ENCODE assay signal across 13 cellular contexts in genomic region chr5:178241259-178241658, GRCh38. TPM values are rescaled to one million over a fixed set of nuclear protein-coding genes. Genes with fewer than 3 reads are reported as not detected.
DNase-seq lines count a peak whose midpoint lies in the region; FAIRE-seq and TF ChIP-seq lines count a peak whose summit lies in the region.
"Had no signal": no experiment of that assay in that cellular context is flagged by ENCODE, and none has a peak within 500 bp of the region (broad histone marks: within the 10 kb centered on the region; RNA-seq: fewer than 3 reads in every experiment).

No MANE protein-coding gene starts in this region.

- peaks cover 4% of the 10 kb centered on the region for H3K4me1 Mint-ChIP-seq in chondrocyte (ENCODE audit: low read depth)
- H3K4me1 Mint-ChIP-seq in neural crest cell: peaks cover 4% of the 10 kb centered on the region

- no peak for TF ChIP-seq CTCF in chondrocyte (IDR thresholded peaks at IDR 0.05)
- no peak for TF ChIP-seq CTCF in neural crest cell (conservative IDR thresholded peaks at IDR 0.05)

- H3K27me3 Mint-ChIP-seq in chondrocyte (ENCODE audit: low read depth): no peaks in the 10 kb centered on the region
- peaks cover 3% of the 10 kb centered on the region for H3K27me3 Mint-ChIP-seq in neural crest cell (ENCODE audit: low read depth)

- no peaks in the 10 kb centered on the region for H3K9me3 Mint-ChIP-seq in chondrocyte (ENCODE audit: low read depth)
- H3K9me3 Mint-ChIP-seq in neural crest cell: no peaks in the 10 kb centered on the region
- H3K9me3 Mint-ChIP-seq: brain had no signal

- H3K4me3 Mint-ChIP-seq in chondrocyte (ENCODE audit: unreplicated experiment) (no peak overlapping the region), neural crest cell (no peak overlapping the region)
- H3K4me3 Mint-ChIP-seq: brain had no signal

- DNase-seq in CMK (ENCODE audit: low read depth) (peak; percentile 91), KG1 (lab: John Stamatoyannopoulos, UW) (peak; percentile 90), chondrocyte (ENCODE audit: low spot score) (peak; percentile 84), neural crest cell (ENCODE audit: low read depth, low spot score) (no peak), NCI-H2171 (lab: John Stamatoyannopoulos, UW) (no peak), amniotic stem cell (lab: John Stamatoyannopoulos, UW) (no peak), HTR-8/SVneo (ENCODE audit: insufficient read length, low spot score) (no peak), EL (no peak)
- DNase-seq: DMS 273 treated with DMSO at 0.1 percent for 48 hours; foreskin fibroblast; stimulated activated CD4-positive, alpha-beta T cell treated with anti-CD3 and anti-CD28 coated beads, Interleukin-4, amount 100 ng/mL, for 1 hour had no signal

- FAIRE-seq in HTR-8/SVneo (lab: Jason Lieb, UNC): no peak

- H3K27ac Mint-ChIP-seq in chondrocyte (ENCODE audit: unreplicated experiment): no peak overlapping the region
- peak overlapping the region; percentile 67 for H3K27ac Mint-ChIP-seq in neural crest cell (ENCODE audit: unreplicated experiment)
- H3K27ac Mint-ChIP-seq: brain had no signal

- H3K36me3 Mint-ChIP-seq in chondrocyte (ENCODE audit: low read depth) (no peaks in the 10 kb centered on the region), neural crest cell (ENCODE audit: low read depth) (no peaks in the 10 kb centered on the region)
- H3K36me3 Mint-ChIP-seq: brain had no signal

RNA-seq across cellular contexts. Expression of gene PHYKPL, which starts 8.7 kb away (rescaled TPM):
- 40.0 to 49.1 TPM (median 43.8 TPM) in 3 replicates for total RNA-seq in chondrocyte
- total RNA-seq in neural crest cell: 53.9 and 55.7 TPM in 2 replicates

RNA-seq across cellular contexts. Expression of gene HNRNPAB, which starts 36.9 kb away (rescaled TPM):
- total RNA-seq in chondrocyte (152 to 215 TPM (median 156 TPM) in 3 replicates), neural crest cell (464 and 466 TPM in 2 replicates)

RNA-seq across cellular contexts. Expression of gene GMCL2, which starts 54.1 kb away (rescaled TPM):
- total RNA-seq in chondrocyte (not detected in 3 replicates), neural crest cell (not detected in 2 replicates)
- total RNA-seq: LHCN-M2 had no signal

Comparison
In these comparisons a context has a peak if more than half of its experiments do, and no peak if none do; other contexts are left out.
1. DNase-seq: peak in CMK (single experiment), KG1 (single experiment) and chondrocyte (single experiment); none in neural crest cell (single experiment), NCI-H2171 (single experiment), amniotic stem cell (single experiment), HTR-8/SVneo (single experiment) and EL (single experiment).